Comparison of ENCODE assay signal across 18 cellular contexts in genomic region chr2:219417374-219417773, GRCh38. TPM values are rescaled to one million over a fixed set of nuclear protein-coding genes. Genes with fewer than 3 reads are reported as not detected.
DNase-seq lines count a peak whose midpoint lies in the region; ATAC-seq and TF ChIP-seq lines count a peak whose summit lies in the region.
"Had no signal": no experiment of that assay in that cellular context is flagged by ENCODE, and none has a peak within 500 bp of the region (broad histone marks: within the 10 kb centered on the region; RNA-seq: fewer than 3 reads in every experiment).

No MANE protein-coding gene starts in this region.

- peak in 1 of 2 donors; percentile 34 for TF ChIP-seq POLR2A in gastrocnemius medialis (IDR thresholded peaks at IDR 0.05)

- ATAC-seq in left ventricle myocardium superior (peak; percentile 66), gastrocnemius medialis (peak; percentile 53 to 63), esophagus mucosa (no peak)

- H3K4me3 ChIP-seq in HEK293 (ENCODE audit: low read depth, low read length) = no peak overlapping the region
- H3K4me3 ChIP-seq in ascending aorta = no peak overlapping the region
- H3K4me3 ChIP-seq in gastrocnemius medialis = peak overlapping the region in 3 of 4 donors; percentile 75 to 87 (median 79)
- H3K4me3 ChIP-seq: mucosa of descending colon had no signal

- CTCF ChIA-PET in HEK293 (lab: Yijun Ruan, JAX) = interaction anchor here (1.2 to 2.0 kb wide), 3 partner anchors 13 to 113 kb away, joined by 3 to 8 read pairs (median 5); no protein-coding TSS in a partner anchor

- H3K4me1 ChIP-seq in HEK293 (ENCODE audit: control insufficient read depth, insufficient read depth, low read length) = no peaks in the 10 kb centered on the region
- peaks cover 6 to 25% of the 10 kb centered on the region in 2 donors for H3K4me1 ChIP-seq in ascending aorta
- H3K4me1 ChIP-seq in gastrocnemius medialis = peaks cover 46 to 55% of the 10 kb centered on the region in 2 donors
- H3K4me1 ChIP-seq: parathyroid adenoma had no signal

- in situ Hi-C loops in gastrocnemius medialis (cut with MboI; ENCODE audit: low sequenced_read_pairs in 4 of 4) = no loop called here

- H3K9me3 ChIP-seq in HEK293 (ENCODE audit: control insufficient read depth, insufficient read depth, low read depth, low read length) (no peaks in the 10 kb centered on the region), ascending aorta (no peaks in the 10 kb centered on the region), gastrocnemius medialis (no peaks in the 10 kb centered on the region)
- H3K9me3 ChIP-seq: mucosa of descending colon had no signal

- H3K27me3 ChIP-seq in ascending aorta (no peaks in the 10 kb centered on the region), gastrocnemius medialis (no peaks in the 10 kb centered on the region)

- DNase-seq in ascending aorta (ENCODE audit: low spot score in 2 of 2) (no peak), left ventricle myocardium superior (peak; percentile 71), gastrocnemius medialis (peak; percentile 73 to 84), NOMO-1 (lab: John Stamatoyannopoulos, UW; ENCODE audit: unreplicated experiment in 2 of 2) (no peak), NCI-H1436 treated with DMSO at 0.1 percent for 48 hours (lab: John Stamatoyannopoulos, UW) (no peak), islet precursor cell (no peak)
- DNase-seq: activated CD4-positive, alpha-beta T cell treated with anti-CD3 and anti-CD28 coated beads, Interleukin-2, amount 50 U/mL, for 48 hours; CD8-positive, alpha-beta memory T cell; effector memory CD4-positive, alpha-beta T cell; KG1; mucosa of descending colon; NCI-H1105; NCI-H82; stimulated activated naive CD8-positive, alpha-beta T cell treated with anti-CD3 and anti-CD28 coated beads, Interleukin-15, amount 100 ng/mL, for 72 hours had no signal

- H3K36me3 ChIP-seq in HEK293 (ENCODE audit: control insufficient read depth in 2 of 2, insufficient read depth in 1 of 2, low read length in 2 of 2) (no peaks in the 10 kb centered on the region), ascending aorta (no peaks in the 10 kb centered on the region), gastrocnemius medialis (peaks cover 0 to 22% of the 10 kb centered on the region in 2 donors)

- intact Hi-C loops in ascending aorta (cut with DNase I) = no loop called here
- intact Hi-C loops in left ventricle myocardium superior (cut with micrococcal nuclease) = no loop called here
- intact Hi-C loops in gastrocnemius medialis (cut with DNase I; ENCODE audit: low total_unique reads) = no loop called here

- H3K27ac ChIP-seq in HEK293 (ENCODE audit: extremely low read depth, low read depth, low read length) = no peak overlapping the region
- H3K27ac ChIP-seq in ascending aorta = peak overlapping the region; percentile 62 to 64
- H3K27ac ChIP-seq in gastrocnemius medialis = peak overlapping the region; percentile 95 to 100 (median 98)
- H3K27ac ChIP-seq: parathyroid adenoma had no signal

- POLR2A ChIA-PET in HEK293 (lab: Yijun Ruan, JAX) = no interaction called here

- no peak for TF ChIP-seq CTCF in HEK293 (tag by site-specific recombination; IDR thresholded peaks at IDR 0.05)
- TF ChIP-seq CTCF in ascending aorta (IDR thresholded peaks at IDR 0.05) = no peak
- TF ChIP-seq CTCF in gastrocnemius medialis (IDR thresholded peaks at IDR 0.05 in 4 of 5, conservative IDR thresholded peaks at IDR 0.05 in 1 of 5) = no peak

TF ChIP-seq in HEK293, 187 proteins besides CTCF, POLR2A, EP300 and RAD21:
- TF ChIP-seq EGR2 (tag by site-specific recombination; IDR thresholded peaks at IDR 0.05; ENCODE audit: low read depth) = peak; percentile 76
- no peak for TF ChIP-seq ZNF404 (tag by site-specific recombination; IDR thresholded peaks at IDR 0.05)
- peak; percentile 84 for TF ChIP-seq ZFHX2 (tag by site-specific recombination; conservative IDR thresholded peaks at IDR 0.05)
- no peak for TF ChIP-seq ZNF302 (tag by site-specific recombination; IDR thresholded peaks at IDR 0.05; ENCODE audit: low read depth)

RNA-seq across cellular contexts. Expression of gene DES, which starts 0.8 kb away (rescaled TPM):
- total RNA-seq in ascending aorta (182 TPM), left ventricle myocardium superior (14,457 TPM), gastrocnemius medialis (over 10,000 TPM; 19,008 to 28,635 (median 23,575) TPM), esophagus mucosa (29.3 TPM)
- total RNA-seq: bronchial epithelial cell; CD8-positive, alpha-beta memory T cell had no signal

RNA-seq across cellular contexts. Expression of gene SPEG, which starts 17.3 kb away (rescaled TPM):
- total RNA-seq in ascending aorta (390 TPM), left ventricle myocardium superior (111 TPM), gastrocnemius medialis (100 to 1,000 TPM; 104 to 387 (median 222) TPM), esophagus mucosa (3.8 TPM)

RNA-seq across cellular contexts. Expression of gene DNPEP, which starts 29.7 kb away (rescaled TPM):
- total RNA-seq in ascending aorta = 113 TPM
- total RNA-seq in left ventricle myocardium superior = 74.8 TPM
- total RNA-seq in gastrocnemius medialis = 100 to 1,000 TPM in 1 of 4 donors, 10 to 100 TPM in 3; 56.0 to 147 (median 65.3) TPM
- total RNA-seq in esophagus mucosa = 32.3 TPM

Comparison
In these comparisons a context has a peak if more than half of its experiments do, and no peak if none do; other contexts are left out.
1. H3K4me3 ChIP-seq: peak in gastrocnemius medialis (3 of 4); none in HEK293 (single experiment) and ascending aorta (0 of 2).
2. DNase-seq: peak in left ventricle myocardium superior (single experiment) and gastrocnemius medialis (2 of 2); none in ascending aorta (0 of 2), NOMO-1 (0 of 2), NCI-H1436 treated with DMSO at 0.1 percent for 48 hours (single experiment) and islet precursor cell (single experiment).
3. RNA of gene DES, which starts 0.8 kb away (total RNA-seq): 19,008 to 28,635 TPM in gastrocnemius medialis and 14,457 TPM in left ventricle myocardium superior (single experiment); 182 TPM in ascending aorta (single experiment) and 29.3 TPM in esophagus mucosa (single experiment); every median in the first group is over 10 times any median in the second.
4. RNA of gene SPEG, which starts 17.3 kb away (total RNA-seq): 390 TPM in ascending aorta (single experiment), 104 to 387 TPM in gastrocnemius medialis and 111 TPM in left ventricle myocardium superior (single experiment); 3.8 TPM in esophagus mucosa (single experiment); every median in the first group is over 10 times any median in the second.